In the genomic region with DNA sequence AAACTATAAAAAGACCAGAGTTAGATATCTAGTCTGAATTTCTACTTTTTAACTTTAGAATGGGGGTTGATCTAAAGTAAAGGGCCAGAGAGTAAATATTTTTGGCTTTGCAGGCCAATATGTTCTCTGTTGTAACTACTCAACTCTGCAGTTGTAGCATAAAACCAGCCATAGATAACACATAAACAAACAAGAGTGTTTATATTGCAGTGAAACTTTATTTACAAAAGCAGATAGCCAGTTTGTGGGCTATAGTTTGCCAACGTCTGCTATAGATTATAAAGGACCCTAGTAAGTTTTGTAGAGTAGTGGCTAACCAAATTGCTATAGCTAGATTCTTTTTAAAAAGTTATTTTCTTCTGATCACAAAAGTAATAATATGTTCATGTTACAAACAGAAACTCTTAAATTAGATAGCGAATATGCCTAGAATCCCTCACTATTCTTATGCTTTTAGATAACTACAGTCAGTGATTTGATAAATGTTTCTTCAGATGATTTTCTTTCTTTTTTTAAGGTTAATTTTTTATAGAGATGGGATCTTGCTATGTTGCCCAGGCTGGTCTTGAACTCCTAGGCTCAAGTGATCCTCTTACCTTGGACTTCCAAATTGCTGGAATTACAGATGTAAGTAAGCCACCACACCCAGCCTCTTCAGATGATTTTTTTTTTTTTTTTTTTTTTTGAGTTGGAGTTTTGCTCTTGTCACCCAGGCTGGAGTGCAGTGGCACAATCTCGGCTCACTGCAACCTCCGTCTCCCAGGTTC, we compare ENCODE assay signal across 21 cellular contexts. TPM values are rescaled to one million over a fixed set of nuclear protein-coding genes. Genes with fewer than 3 reads are reported as not detected.
DNase-seq lines count a peak whose midpoint lies in the region; ATAC-seq and TF ChIP-seq lines count a peak whose summit lies in the region.
"Had no signal": no experiment of that assay in that cellular context is flagged by ENCODE, and none has a peak within 500 bp of the region (broad histone marks: within the 10 kb centered on the region; RNA-seq: fewer than 3 reads in every experiment).

No MANE protein-coding gene starts in this region.

- no peaks in the 10 kb centered on the region for H3K27me3 ChIP-seq in DOHH2 (ENCODE audit: control insufficient read depth, low read length)
- H3K27me3 ChIP-seq in endodermal cell (ENCODE audit: control insufficient read depth, insufficient read depth, low read length, poor library complexity, severe bottlenecking): no peaks in the 10 kb centered on the region
- H3K27me3 ChIP-seq: BE2C had no signal

- no peaks in the 10 kb centered on the region for H4K20me1 ChIP-seq in DOHH2 (ENCODE audit: control insufficient read depth, insufficient read depth, low read depth, low read length)

- no peaks in the 10 kb centered on the region for H3K9me3 ChIP-seq in DOHH2 (ENCODE audit: control insufficient read depth, insufficient read depth, low read length)
- no peaks in the 10 kb centered on the region for H3K9me3 ChIP-seq in T-helper 17 cell (ENCODE audit: control insufficient read depth, low read length, poor library complexity, severe bottlenecking)
- no peaks in the 10 kb centered on the region for H3K9me3 ChIP-seq in endodermal cell (ENCODE audit: control insufficient read depth, low read length)
- H3K9me3 ChIP-seq: BE2C, Caco-2 had no signal

- ATAC-seq in T-helper 17 cell (no peak), omental fat pad (ENCODE audit: low FRiP score) (no peak), left cardiac atrium (no peak)
- ATAC-seq in stimulated activated naive CD8-positive, alpha-beta T cell treated with anti-CD3 and anti-CD28 coated beads, Interleukin-15, amount 100 ng/mL, for 72 hours: no peak
- ATAC-seq: GM12878, HepG2 had no signal

- H3K27ac Mint-ChIP-seq in T-helper 17 cell (peak overlapping the region; percentile 24), endodermal cell (no peak overlapping the region)
- no peak overlapping the region for H3K27ac Mint-ChIP-seq in stimulated activated naive CD8-positive, alpha-beta T cell treated with anti-CD3 and anti-CD28 coated beads, Interleukin-15, amount 100 ng/mL, for 72 hours
- H3K27ac Mint-ChIP-seq: CD4-positive, CD25-positive, alpha-beta regulatory T cell; HFFc6 had no signal

- H3K9ac ChIP-seq in endodermal cell (ENCODE audit: extremely low read depth, low read length, poor library complexity, severe bottlenecking): no peak overlapping the region
- H3K9ac ChIP-seq: GM23248, KMS-11 had no signal

- H3K36me3 ChIP-seq in DOHH2 (ENCODE audit: control insufficient read depth, low read length): peaks cover 41% of the 10 kb centered on the region
- no peaks in the 10 kb centered on the region for H3K36me3 ChIP-seq in endodermal cell (ENCODE audit: control insufficient read depth, insufficient read depth, low read length)
- H3K36me3 ChIP-seq: BE2C had no signal

- no peak for TF ChIP-seq CTCF in DOHH2 (IDR thresholded peaks at IDR 0.05; ENCODE audit: low read depth, low read length, poor library complexity, severe bottlenecking)
- TF ChIP-seq CTCF in fibroblast of villous mesenchyme (IDR thresholded peaks at IDR 0.05; ENCODE audit: insufficient read depth, low read depth, low read length): no peak
- TF ChIP-seq CTCF in omental fat pad (IDR thresholded peaks at IDR 0.05): no peak
- TF ChIP-seq CTCF in endodermal cell (conservative IDR thresholded peaks at IDR 0.05): no peak

- H3F3A ChIP-seq in DOHH2 (ENCODE audit: control insufficient read depth, insufficient read depth): peaks cover 37% of the 10 kb centered on the region

- H3K9me2 ChIP-seq in DOHH2 (replicated peaks; ENCODE audit: control insufficient read depth, low read length): no peaks in the 10 kb centered on the region

- peaks cover 21% of the 10 kb centered on the region for H3K79me2 ChIP-seq in DOHH2 (ENCODE audit: control insufficient read depth, low read length)

- H3K27ac ChIP-seq in DOHH2 (ENCODE audit: low read depth, low read length) (peak overlapping the region; percentile 86), endodermal cell (ENCODE audit: low read depth, low read length) (no peak overlapping the region)
- H3K27ac ChIP-seq: GM23248, KMS-11 had no signal

- H3K27me3 Mint-ChIP-seq in T-helper 17 cell (no peaks in the 10 kb centered on the region), endodermal cell (ENCODE audit: insufficient read depth) (no peaks in the 10 kb centered on the region)
- H3K27me3 Mint-ChIP-seq in stimulated activated naive CD8-positive, alpha-beta T cell treated with anti-CD3 and anti-CD28 coated beads, Interleukin-15, amount 100 ng/mL, for 72 hours: no peaks in the 10 kb centered on the region
- H3K27me3 Mint-ChIP-seq: CD4-positive, CD25-positive, alpha-beta regulatory T cell had no signal

- 88% methylated on average over 4 of the region's 4 CpGs; no CpG with 5 or more reads in 1 of the 2 experiments for WGBS in endodermal cell (ENCODE audit: insufficient coverage in 1 of 2, insufficient read length in 1 of 2), 2 experiments

- DNase-seq in HuH-7 (ENCODE audit: low spot score) (peak; percentile 15), T-helper 17 cell (no peak), fibroblast of villous mesenchyme (ENCODE audit: low read depth) (peak; percentile 68), omental fat pad (ENCODE audit: low spot score) (no peak), left cardiac atrium (no peak), endodermal cell (no peak)
- no peak for DNase-seq in stimulated activated naive CD8-positive, alpha-beta T cell treated with anti-CD3 and anti-CD28 coated beads, Interleukin-15, amount 100 ng/mL, for 72 hours
- DNase-seq: ACHN; BE2C; C1 segment of cervical spinal cord; Caco-2; CD4-positive, CD25-positive, alpha-beta regulatory T cell; DMS79 treated with DMSO at 0.1 percent for 48 hours; EL; GM23248; HCEC 1CT; HFFc6 had no signal

- no peak overlapping the region for H3K4me3 Mint-ChIP-seq in T-helper 17 cell
- H3K4me3 Mint-ChIP-seq in stimulated activated naive CD8-positive, alpha-beta T cell treated with anti-CD3 and anti-CD28 coated beads, Interleukin-15, amount 100 ng/mL, for 72 hours: no peak overlapping the region
- no peak overlapping the region for H3K4me3 Mint-ChIP-seq in endodermal cell
- H3K4me3 Mint-ChIP-seq: CD4-positive, CD25-positive, alpha-beta regulatory T cell; HFFc6 had no signal

- H3K4me1 Mint-ChIP-seq in T-helper 17 cell (no peaks in the 10 kb centered on the region), endodermal cell (peaks cover 7% of the 10 kb centered on the region)
- no peaks in the 10 kb centered on the region for H3K4me1 Mint-ChIP-seq in stimulated activated naive CD8-positive, alpha-beta T cell treated with anti-CD3 and anti-CD28 coated beads, Interleukin-15, amount 100 ng/mL, for 72 hours

- H3K36me3 Mint-ChIP-seq in T-helper 17 cell (ENCODE audit: low read depth): no peaks in the 10 kb centered on the region
- H3K36me3 Mint-ChIP-seq in endodermal cell (ENCODE audit: low read depth): no peaks in the 10 kb centered on the region
- H3K36me3 Mint-ChIP-seq: CD4-positive, CD25-positive, alpha-beta regulatory T cell had no signal

- intact Hi-C loops in left cardiac atrium (cut with DNase I): loop anchor here (5.0 kb wide), 2 partner anchors 98 to 198 kb away; no protein-coding TSS in a partner anchor

- peak overlapping the region; percentile 54 for H3K4me3 ChIP-seq in DOHH2 (ENCODE audit: low read length)
- no peak overlapping the region for H3K4me3 ChIP-seq in fibroblast of villous mesenchyme (ENCODE audit: low read depth, low read length)
- no peak overlapping the region for H3K4me3 ChIP-seq in endodermal cell (ENCODE audit: low read length)
- H3K4me3 ChIP-seq: GM12878, GM23248 had no signal

- peaks cover 88% of the 10 kb centered on the region for H3K4me1 ChIP-seq in DOHH2 (ENCODE audit: control insufficient read depth, low read length)
- no peaks in the 10 kb centered on the region for H3K4me1 ChIP-seq in endodermal cell (ENCODE audit: control insufficient read depth, insufficient read depth, low read length)
- H3K4me1 ChIP-seq: Caco-2 had no signal

- no peaks in the 10 kb centered on the region for H3K9me3 Mint-ChIP-seq in stimulated activated naive CD8-positive, alpha-beta T cell treated with anti-CD3 and anti-CD28 coated beads, Interleukin-15, amount 100 ng/mL, for 72 hours
- H3K9me3 Mint-ChIP-seq in endodermal cell: no peaks in the 10 kb centered on the region
- H3K9me3 Mint-ChIP-seq: CD4-positive, CD25-positive, alpha-beta regulatory T cell; HFFc6 had no signal

- H3K4me2 ChIP-seq in DOHH2 (ENCODE audit: low read length): peak overlapping the region; percentile 59
- H3K4me2 ChIP-seq: KMS-11 had no signal

RNA-seq across cellular contexts. Expression of a gene that starts 23.5 kb away (rescaled TPM):
- total RNA-seq in T-helper 17 cell (100 to 1,000 TPM; 250 to 252 TPM), fibroblast of villous mesenchyme (53.1 and 66.9 TPM in 2 replicates), omental fat pad (100 to 1,000 TPM in 2 of 4 donors, 10 to 100 TPM in 2; 92.2 to 153 (median 114) TPM), left cardiac atrium (10 to 100 TPM; 31.7 to 58.8 TPM), endodermal cell (10 to 100 TPM; 39.3 to 51.0 TPM)
- polyA plus RNA-seq in endodermal cell (2013, experiment 1 of 2): 33.0 TPM
- polyA plus RNA-seq in endodermal cell (2013, experiment 2 of 2): 35.2 TPM

Comparison
In these comparisons a context has a peak if more than half of its experiments do, and no peak if none do; other contexts are left out.
1. DNase-seq: peak in HuH-7 (single experiment) and fibroblast of villous mesenchyme (single experiment); none in T-helper 17 cell (0 of 3), omental fat pad (single experiment), left cardiac atrium (single experiment), stimulated activated naive CD8-positive, alpha-beta T cell treated with anti-CD3 and anti-CD28 coated beads, Interleukin-15, amount 100 ng/mL, for 72 hours (0 of 2) and endodermal cell (single experiment).